1 cellular context compared by ENCODE assay signal in genomic region chr2:46349115-46349547, GRCh38.
TF ChIP-seq lines count a peak whose summit lies in the region.

No MANE protein-coding gene starts in this region.

TF ChIP-seq in HepG2, 621 proteins besides CTCF, POLR2A, EP300 and RAD21 (continued from another document and continues in another):
- TF ChIP-seq E2F1 (CRISPR knock-in tag; IDR thresholded peaks at IDR 0.05) (no peak), SKI (IDR thresholded peaks at IDR 0.05; ENCODE audit: partially characterized antibody) (no peak), IRF9 (CRISPR knock-in tag; IDR thresholded peaks at IDR 0.05; ENCODE audit: borderline replicate concordance) (no peak), KLF13 (CRISPR knock-in tag; IDR thresholded peaks at IDR 0.05) (no peak), FOXA3 (CRISPR knock-in tag; IDR thresholded peaks at IDR 0.05) (peak; percentile 38; the same call in 1 of the 2 replicates), ZNF232 (CRISPR knock-in tag; IDR thresholded peaks at IDR 0.05; ENCODE audit: borderline replicate concordance) (no peak), EED (CRISPR knock-in tag; IDR thresholded peaks at IDR 0.05) (no peak), JDP2 (CRISPR knock-in tag; IDR thresholded peaks at IDR 0.05; ENCODE audit: borderline replicate concordance) (no peak), PRMT3 (CRISPR knock-in tag; IDR thresholded peaks at IDR 0.05; ENCODE audit: borderline replicate concordance, low read depth) (no peak), PHF8 (CRISPR knock-in tag; IDR thresholded peaks at IDR 0.05) (no peak), HNF1B (CRISPR knock-in tag; IDR thresholded peaks at IDR 0.05) (no peak), THAP11 (CRISPR knock-in tag; IDR thresholded peaks at IDR 0.05) (no peak), ZNF674 (CRISPR knock-in tag; IDR thresholded peaks at IDR 0.05; ENCODE audit: low read depth) (no peak), ZNF572 (CRISPR knock-in tag; IDR thresholded peaks at IDR 0.05) (no peak), FOXK1 (CRISPR knock-in tag; IDR thresholded peaks at IDR 0.05; ENCODE audit: borderline replicate concordance, low read depth) (no peak), POLR2AphosphoS2 (IDR thresholded peaks at IDR 0.05; ENCODE audit: low read depth, low read length) (no peak), PAF1 (CRISPR knock-in tag; IDR thresholded peaks at IDR 0.05) (no peak), CENPBD1 (CRISPR knock-in tag; IDR thresholded peaks at IDR 0.05; ENCODE audit: borderline replicate concordance, low read depth) (no peak), ZBTB25 (CRISPR knock-in tag; IDR thresholded peaks at IDR 0.05) (no peak), ZSCAN9 (CRISPR knock-in tag; IDR thresholded peaks at IDR 0.05; ENCODE audit: borderline replicate concordance) (no peak), ZNF704 (CRISPR knock-in tag; IDR thresholded peaks at IDR 0.05; ENCODE audit: borderline replicate concordance) (no peak), ZNF350 (CRISPR knock-in tag; IDR thresholded peaks at IDR 0.05; ENCODE audit: borderline replicate concordance, low read depth) (peak; percentile 62; the same call in 1 of the 2 replicates), KMT2A (CRISPR knock-in tag; IDR thresholded peaks at IDR 0.05) (peak; percentile 75), ZNF451 (CRISPR knock-in tag; IDR thresholded peaks at IDR 0.05) (0 out of 2 replicates have a peak, but pooled peaks have one; percentile 40), ZNF432 (CRISPR knock-in tag; IDR thresholded peaks at IDR 0.05; ENCODE audit: borderline replicate concordance) (no peak), PLSCR1 (CRISPR knock-in tag; IDR thresholded peaks at IDR 0.05; ENCODE audit: borderline replicate concordance) (no peak), UBTF (CRISPR knock-in tag; IDR thresholded peaks at IDR 0.05) (no peak; the same call in 1 of the 2 replicates), ZNF629 (CRISPR knock-in tag; conservative IDR thresholded peaks at IDR 0.05) (no peak; the same call in 1 of the 2 replicates), KLF11 (CRISPR knock-in tag; IDR thresholded peaks at IDR 0.05) (no peak), MIXL1 (CRISPR knock-in tag; IDR thresholded peaks at IDR 0.05) (no peak), ZNF609 (CRISPR knock-in tag; IDR thresholded peaks at IDR 0.05; ENCODE audit: borderline replicate concordance) (peak; percentile 29; the same call in 1 of the 2 replicates), HNF1A (IDR thresholded peaks at IDR 0.05; ENCODE audit: low read depth) (no peak), HNF1A (CRISPR knock-in tag; IDR thresholded peaks at IDR 0.05; ENCODE audit: borderline replicate concordance) (no peak), ZNF20 (CRISPR knock-in tag; IDR thresholded peaks at IDR 0.05) (no peak), ZNF18 (CRISPR knock-in tag; IDR thresholded peaks at IDR 0.05; ENCODE audit: insufficient replicate concordance) (no peak), ZNF124 (CRISPR knock-in tag; IDR thresholded peaks at IDR 0.05) (peak; percentile 26; the same call in 1 of the 2 replicates), NR2F2 (IDR thresholded peaks at IDR 0.05; ENCODE audit: borderline replicate concordance, low read depth) (no peak)
